20 cellular contexts compared by ENCODE assay signal in the genomic region with DNA sequence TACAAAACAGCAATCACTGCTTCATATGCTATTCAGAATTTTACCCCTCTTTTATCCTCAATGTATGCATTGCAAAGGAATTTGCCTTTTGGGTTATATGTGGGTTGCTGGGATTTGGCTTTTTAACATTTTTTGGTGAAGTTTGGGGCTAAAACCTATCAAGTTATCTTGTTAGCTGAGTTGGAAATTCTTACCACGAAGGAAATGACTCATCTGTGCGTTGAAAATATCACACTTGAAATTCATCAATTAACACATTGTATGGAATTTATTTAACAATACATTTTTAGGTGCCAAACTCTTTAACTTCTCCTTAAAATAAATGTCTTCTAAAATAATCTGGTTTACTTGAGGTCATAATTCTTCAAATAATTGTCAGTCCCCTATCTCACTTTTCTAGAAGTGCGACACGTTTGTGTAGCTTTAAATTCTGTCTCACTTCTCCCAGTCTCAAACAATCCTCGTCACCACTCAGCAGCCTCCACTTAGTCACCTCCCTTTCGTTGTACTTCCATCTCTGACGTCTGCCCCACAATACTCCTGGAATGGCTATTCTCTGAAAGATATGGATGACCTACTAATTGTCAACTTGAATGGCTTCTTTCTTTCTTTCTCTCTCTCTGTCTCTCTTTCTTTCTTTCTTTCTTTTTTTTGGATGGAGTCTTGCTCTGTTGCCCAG.
DNase-seq lines count a peak whose midpoint lies in the region; ATAC-seq, FAIRE-seq and TF ChIP-seq lines count a peak whose summit lies in the region.
"Had no signal": no experiment of that assay in that cellular context is flagged by ENCODE, and none has a peak within 500 bp of the region (broad histone marks: within the 10 kb centered on the region; RNA-seq: fewer than 3 reads in every experiment).

No MANE protein-coding gene starts in this region.

- H3K4me3 ChIP-seq in bronchial epithelial cell (ENCODE audit: low read depth, low read length) (no peak overlapping the region), smooth muscle cell (no peak overlapping the region)
- H3K4me3 ChIP-seq: BLaER1, GM12878, SJSA1 had no signal

- FAIRE-seq in bronchial epithelial cell (lab: Jason Lieb, UNC) = peak; percentile 13
- FAIRE-seq: GM12878, GM18507, RCC 7860 had no signal

- H3F3A ChIP-seq in smooth muscle cell (ENCODE audit: low read depth) = no peaks in the 10 kb centered on the region

- H3K4me2 ChIP-seq in smooth muscle cell = peak overlapping the region; percentile 62
- H3K4me2 ChIP-seq: BLaER1, KMS-11 had no signal

- WGBS in smooth muscle cell (ENCODE audit: low lambda C conversion rate) = 29% methylated on average over 7 of the region's 7 CpGs

- H2AFZ ChIP-seq in smooth muscle cell (ENCODE audit: low read depth) = no peak overlapping the region

- TF ChIP-seq CTCF in bronchial epithelial cell (IDR thresholded peaks at IDR 0.05; ENCODE audit: insufficient read depth, low read length, severe bottlenecking) (no peak), smooth muscle cell (IDR thresholded peaks at IDR 0.05; ENCODE audit: borderline replicate concordance, insufficient read depth, poor library complexity, severe bottlenecking) (no peak)

- H3K9ac ChIP-seq in smooth muscle cell (ENCODE audit: low read depth) = no peak overlapping the region
- H3K9ac ChIP-seq: BLaER1, KMS-11 had no signal

- no peaks in the 10 kb centered on the region for H3K27me3 ChIP-seq in bronchial epithelial cell (ENCODE audit: control insufficient read depth, insufficient read depth, low read length)
- H3K27me3 ChIP-seq in smooth muscle cell (ENCODE audit: low read depth) = peaks cover 13% of the 10 kb centered on the region
- H3K27me3 ChIP-seq: BLaER1 had no signal

- H3K27ac ChIP-seq in smooth muscle cell (ENCODE audit: low read depth) = peak overlapping the region; percentile 56
- H3K27ac ChIP-seq: BLaER1, KMS-11, SJSA1 had no signal

- no peaks in the 10 kb centered on the region for H3K79me2 ChIP-seq in smooth muscle cell (ENCODE audit: low read depth)

- ATAC-seq in GM19324 (IDR thresholded peaks at IDR 0.05; ENCODE audit: low FRiP score, unreplicated experiment) = no peak
- ATAC-seq: GM12878 had no signal

- H3K9me3 ChIP-seq in smooth muscle cell (replicated peaks; ENCODE audit: low read depth) = no peaks in the 10 kb centered on the region
- H3K9me3 ChIP-seq: BLaER1, SJSA1 had no signal

- peak; percentile 16 for DNase-seq in EL
- DNase-seq in LHCN-M2 (ENCODE audit: low read depth) = peak; percentile 19
- peak; percentile 35 for DNase-seq in bronchial epithelial cell (ENCODE audit: low read depth)
- no peak for DNase-seq in smooth muscle cell (lab: John Stamatoyannopoulos, UW; ENCODE audit: unreplicated experiment)
- no peak for DNase-seq in NCI-H446 treated with DMSO at 0.1 percent for 48 hours (lab: John Stamatoyannopoulos, UW)
- no peak for DNase-seq in putamen (ENCODE audit: low spot score)
- DNase-seq in HT-29 (ENCODE audit: low spot score) = no peak
- DNase-seq: CD8-positive, alpha-beta memory T cell; DMS 273 treated with DMSO at 0.1 percent for 48 hours; NCI-H187 treated with DMSO at 0.1 percent for 48 hours; NCI-H446; NCI-H748 treated with DMSO at 0.1 percent for 48 hours; SW 1271 had no signal

- H3K4me1 ChIP-seq in smooth muscle cell (ENCODE audit: low read depth) = no peaks in the 10 kb centered on the region
- H3K4me1 ChIP-seq: BLaER1, SJSA1 had no signal

- no peaks in the 10 kb centered on the region for H3K36me3 ChIP-seq in bronchial epithelial cell (ENCODE audit: control insufficient read depth, insufficient read depth, low read length)
- H3K36me3 ChIP-seq in smooth muscle cell (ENCODE audit: low read depth) = no peaks in the 10 kb centered on the region
- H3K36me3 ChIP-seq: BLaER1, SJSA1 had no signal

- H4K20me1 ChIP-seq in smooth muscle cell (ENCODE audit: low read depth) = no peaks in the 10 kb centered on the region
- H4K20me1 ChIP-seq: BLaER1 had no signal

Comparison
In these comparisons a context has a peak if more than half of its experiments do, and no peak if none do; other contexts are left out.
1. DNase-seq: peak in EL (single experiment), LHCN-M2 (single experiment) and bronchial epithelial cell (single experiment); none in smooth muscle cell (single experiment), NCI-H446 treated with DMSO at 0.1 percent for 48 hours (single experiment), putamen (single experiment) and HT-29 (single experiment).